In genomic region chr7:103598326-103598905, GRCh38 we compare ENCODE assay signal across 29 cellular contexts.
"Had no signal": no experiment of that assay in that cellular context is flagged by ENCODE, and none has a peak within 500 bp of the region (broad histone marks: within the 10 kb centered on the region; RNA-seq: fewer than 3 reads in every experiment).

No MANE protein-coding gene starts in this region.

- H3K27me3 ChIP-seq: gastrocnemius medialis, pancreas, right atrium auricular region, testis had no signal

- H3K27ac ChIP-seq: epithelial cell of prostate, gastrocnemius medialis, neutrophil, pancreas, right atrium auricular region, sigmoid colon, testis, tibial artery had no signal

- H3K9me3 ChIP-seq: gastrocnemius medialis, mucosa of descending colon, neutrophil, pancreas, right atrium auricular region, sigmoid colon, testis, tibial artery had no signal

- H3K4me3 ChIP-seq: gastrocnemius medialis, lung, mucosa of descending colon, pancreas, right atrium auricular region, sigmoid colon, testis, tibial artery had no signal

- H3K4me1 ChIP-seq: gastrocnemius medialis, pancreas, right atrium auricular region, sigmoid colon, testis, tibial artery had no signal

- DNase-seq: effector memory CD8-positive, alpha-beta T cell; foreskin fibroblast; gastrocnemius medialis; head of caudate nucleus; mucosa of descending colon; naive B cell; pancreas; sigmoid colon; stimulated activated CD4-positive, alpha-beta T cell treated with anti-CD3 and anti-CD28 coated beads, Interleukin-2, amount 100 ng/mL, for 24 hours; stimulated activated CD4-positive, alpha-beta T cell treated with anti-CD3 and anti-CD28 coated beads, Interleukin-4, amount 100 ng/mL, for 24 hours; stimulated activated naive CD8-positive, alpha-beta T cell treated with anti-CD3 and anti-CD28 coated beads, Interleukin-15, Interleukin-2, amounts not matched to agents 100 U/mL and 50 U/mL, for 24 hours; substantia nigra; testis; tibial artery had no signal

- H3K4me1 Mint-ChIP-seq: memory B cell; naive B cell; neural crest cell; stimulated activated memory B cell treated with anti-CD40 and anti-IgM and Interleukin-4, amounts not matched to agents 10 μg/mL and 1 μg/mL and 100 μg/mL, for 72 hours had no signal

- H3K9me3 Mint-ChIP-seq: dendritic cell treated with granulocyte-macrophage colony-stimulating factor and Interleukin-4, amounts not matched to agents 40 ng/mL and 50 ng/mL, for 4 days; effector memory CD8-positive, alpha-beta T cell; memory B cell; mesothelial cell of epicardium; neural crest cell; type B pancreatic cell had no signal

- H3K36me3 Mint-ChIP-seq: memory B cell; mesothelial cell of epicardium; naive B cell; natural killer cell treated with Interleukin-12 subunit alpha and Interleukin-12 subunit beta and Interleukin-15 and Interleukin-18, amount 100 ng/mL, for 72 hours; stimulated activated memory B cell treated with anti-CD40 and anti-IgM and Interleukin-4, amounts not matched to agents 10 μg/mL and 1 μg/mL and 100 μg/mL, for 72 hours; type B pancreatic cell had no signal

- H3K27me3 Mint-ChIP-seq: type B pancreatic cell had no signal

- FAIRE-seq: colon, keratinocyte, pancreas had no signal

- ATAC-seq: effector memory CD8-positive, alpha-beta T cell; esophagus mucosa; gastrocnemius medialis; left lobe of liver; mucosa of descending colon; natural killer cell treated with Interleukin-12 subunit alpha and Interleukin-12 subunit beta and Interleukin-15 and Interleukin-18, amount 100 ng/mL, for 72 hours; pancreas; stimulated activated memory B cell treated with anti-CD40 and anti-IgM and Interleukin-4, amounts not matched to agents 10 μg/mL and 1 μg/mL and 100 μg/mL, for 72 hours; stimulated activated naive CD8-positive, alpha-beta T cell treated with anti-CD3 and anti-CD28 coated beads, Interleukin-15, Interleukin-2, amounts not matched to agents 100 U/mL and 50 U/mL, for 24 hours had no signal

- H3K36me3 ChIP-seq: gastrocnemius medialis, neutrophil, pancreas, right atrium auricular region, sigmoid colon, tibial artery had no signal

- H3K27ac Mint-ChIP-seq: dendritic cell treated with granulocyte-macrophage colony-stimulating factor and Interleukin-4, amounts not matched to agents 40 ng/mL and 50 ng/mL, for 4 days; effector memory CD8-positive, alpha-beta T cell; memory B cell; mesothelial cell of epicardium; naive B cell; natural killer cell treated with Interleukin-12 subunit alpha and Interleukin-12 subunit beta and Interleukin-15 and Interleukin-18, amount 100 ng/mL, for 72 hours; stimulated activated memory B cell treated with anti-CD40 and anti-IgM and Interleukin-4, amounts not matched to agents 10 μg/mL and 1 μg/mL and 100 μg/mL, for 72 hours; type B pancreatic cell had no signal

- H3K4me3 Mint-ChIP-seq: dendritic cell treated with granulocyte-macrophage colony-stimulating factor and Interleukin-4, amounts not matched to agents 40 ng/mL and 50 ng/mL, for 4 days; effector memory CD8-positive, alpha-beta T cell; memory B cell; mesothelial cell of epicardium; naive B cell; natural killer cell treated with Interleukin-12 subunit alpha and Interleukin-12 subunit beta and Interleukin-15 and Interleukin-18, amount 100 ng/mL, for 72 hours; neural crest cell; stimulated activated memory B cell treated with anti-CD40 and anti-IgM and Interleukin-4, amounts not matched to agents 10 μg/mL and 1 μg/mL and 100 μg/mL, for 72 hours; type B pancreatic cell had no signal
